ENCODE assay signal across 16 cellular contexts in the genomic region with DNA sequence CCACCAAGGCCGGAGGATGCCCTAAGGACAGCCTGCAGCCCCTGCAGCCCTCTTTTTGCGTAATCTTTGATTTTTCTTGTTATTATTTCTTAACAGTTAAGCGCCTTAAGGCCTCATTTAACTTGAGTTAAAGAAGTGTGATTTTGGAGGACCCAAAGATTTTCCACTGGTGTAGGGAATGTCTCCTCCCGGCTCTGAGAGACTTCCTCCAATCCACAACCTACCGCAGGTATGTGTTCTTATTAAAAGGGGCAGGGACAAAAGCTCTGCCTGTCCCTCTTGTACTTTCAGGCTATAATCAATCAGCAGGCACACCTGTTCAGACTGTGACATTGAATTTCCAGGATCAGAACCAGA.
A peak's percentile ranks its signal among the peaks of the same experiment; 100 is the strongest.
DNase-seq lines count a peak whose midpoint lies in the region; ATAC-seq and TF ChIP-seq lines count a peak whose summit lies in the region.
"Had no signal": no experiment of that assay in that cellular context is flagged by ENCODE, and none has a peak within 500 bp of the region (broad histone marks: within the 10 kb centered on the region; RNA-seq: fewer than 3 reads in every experiment).

No MANE protein-coding gene starts in this region.

- no peak overlapping the region for H3K4me3 ChIP-seq in mammary epithelial cell (replicated peaks in 1 of 3; ENCODE audit: insufficient read depth in 1 of 3, low read depth in 2 of 3, low read length in 3 of 3)
- no peak overlapping the region for H3K4me3 ChIP-seq in adrenal gland
- H3K4me3 ChIP-seq in psoas muscle: no peak overlapping the region
- H3K4me3 ChIP-seq: spleen, uterus had no signal

- CTCF ChIA-PET in MCF 10A (lab: Yijun Ruan, JAX): interaction anchor here (0.6 to 3.8 kb wide), 14 partner anchors 18 to 355 kb away, joined by 3 to 26 read pairs (median 6); partner anchors contain the start of gene PRKCE
- CTCF ChIA-PET in mammary epithelial cell (lab: Charles Lee; ENCODE audit: low non-redundant PET): interaction anchor here (0.9 kb wide), 1 partner anchor 286 kb away, joined by 3 read pairs; no protein-coding TSS in a partner anchor

- no peak overlapping the region for H3K4me2 ChIP-seq in mammary epithelial cell (ENCODE audit: insufficient read depth, low read depth, low read length)

- ATAC-seq in psoas muscle: no peak

- H3K27ac ChIP-seq in mammary epithelial cell (ENCODE audit: insufficient read depth, low read depth, low read length): no peak overlapping the region
- H3K27ac ChIP-seq in VCaP: peak overlapping the region; percentile 94; the same call in 1 of the 2 replicates
- H3K27ac ChIP-seq in adrenal gland: no peak overlapping the region
- H3K27ac ChIP-seq in psoas muscle: no peak overlapping the region
- H3K27ac ChIP-seq: HL-60 had no signal

- TF ChIP-seq POLR2A in adrenal gland (IDR thresholded peaks at IDR 0.05): no peak

- H3K4me3 Mint-ChIP-seq in MCF 10A (ENCODE audit: unreplicated experiment) (no peak overlapping the region), nephron (no peak overlapping the region), type B pancreatic cell (peak overlapping the region; percentile 44)
- H3K4me3 Mint-ChIP-seq: activated CD8-positive, alpha-beta T cell treated with anti-CD3 and anti-CD28 coated beads for 36 hours; activated T-cell treated with anti-CD3 and anti-CD28 coated beads, Interleukin-2, amount 50 U/mL, for 24 hours; central memory CD8-positive, alpha-beta T cell; nephron progenitor cell had no signal

- 27% methylated on average over 4 of the region's 5 CpGs for WGBS in mammary epithelial cell (ENCODE audit: low coverage, missing lambda C conversion rate)
- WGBS in adrenal gland, 4 donors: 37 to 47% (median 43%) methylated on average over 5 of the region's 5 CpGs
- WGBS in psoas muscle, 3 donors: 56 to 68% (median 62%) methylated on average over 5 of the region's 5 CpGs

- POLR2A ChIA-PET in MCF 10A (lab: Yijun Ruan, JAX): interaction anchor here (0.5 to 5.0 kb wide), 10 partner anchors 27 to 319 kb away, joined by 3 to 31 read pairs (median 6); no protein-coding TSS in a partner anchor

- no TSS peak for BruUV-seq in MCF 10A (replicated peaks; lab: Mats Ljungman, UMichigan)
- BruUV-seq in mammary epithelial cell (replicated peaks; lab: Mats Ljungman, UMichigan): no TSS peak

- intact Hi-C loops in MCF 10A (cut with micrococcal nuclease): loop anchor here (1.0 to 10.0 kb wide), 6 partner anchors 116 to 952 kb away; partner anchors contain the start of gene PRKCE
- intact Hi-C loops in mammary epithelial cell (cut with micrococcal nuclease): loop anchor here (1.0 to 5.0 kb wide), 7 partner anchors 87 to 954 kb away; partner anchors contain the start of gene PRKCE
- intact Hi-C loops in adrenal gland (cut with DNase I): loop anchor here (5.0 to 10.0 kb wide), 2 partner anchors 162 to 289 kb away; no protein-coding TSS in a partner anchor
- intact Hi-C loops in psoas muscle (cut with DNase I): loop anchor here (1.0 to 5.0 kb wide), 5 partner anchors 114 to 294 kb away; no protein-coding TSS in a partner anchor

- peaks cover 28% of the 10 kb centered on the region for H3K4me1 ChIP-seq in mammary epithelial cell (ENCODE audit: insufficient read depth, low read length)
- H3K4me1 ChIP-seq in adrenal gland (replicated peaks in 1 of 2): peaks cover 4 to 16% of the 10 kb centered on the region in 2 donors
- H3K4me1 ChIP-seq in psoas muscle: peaks cover 32% of the 10 kb centered on the region
- H3K4me1 ChIP-seq: uterus had no signal

- H3K79me2 ChIP-seq in mammary epithelial cell (ENCODE audit: insufficient read depth, low read length): no peaks in the 10 kb centered on the region

- H3K27me3 ChIP-seq in mammary epithelial cell (ENCODE audit: insufficient read depth, low read length): no peaks in the 10 kb centered on the region
- no peaks in the 10 kb centered on the region for H3K27me3 ChIP-seq in adrenal gland
- H3K27me3 ChIP-seq in psoas muscle (ENCODE audit: insufficient read depth in 3 of 3, low read length in 2 of 3): no peaks in the 10 kb centered on the region
- H3K27me3 ChIP-seq: spleen, uterus had no signal

- no peak overlapping the region for H3K9ac ChIP-seq in mammary epithelial cell (ENCODE audit: insufficient read depth, low read length)

- no peak overlapping the region for H2AFZ ChIP-seq in mammary epithelial cell (ENCODE audit: low read depth, low read length)

- in situ Hi-C loops in mammary epithelial cell (cut with MboI; ENCODE audit: low sequenced_read_pairs in 2 of 2): loop anchor here in 1 of 2 donors (10.0 kb wide), 2 partner anchors 162 to 292 kb away; no protein-coding TSS in a partner anchor
- in situ Hi-C loops in KBM-7 (cut with MboI; ENCODE audit: low pct_unique_long_range_greater_than_20kb, low sequenced_read_pairs): loop anchor here (25.0 kb wide), 1 partner anchor 299 kb away; no protein-coding TSS in a partner anchor

- H3K27ac Mint-ChIP-seq in MCF 10A (ENCODE audit: low read depth, unreplicated experiment) (peak overlapping the region; percentile 29), nephron (peak overlapping the region in 2 of 3 experiments; percentile 66 to 85), type B pancreatic cell (peak overlapping the region; percentile 59)
- H3K27ac Mint-ChIP-seq: activated CD8-positive, alpha-beta T cell treated with anti-CD3 and anti-CD28 coated beads for 36 hours; activated T-cell treated with anti-CD3 and anti-CD28 coated beads, Interleukin-2, amount 50 U/mL, for 24 hours had no signal

- no peaks in the 10 kb centered on the region for H3K9me3 Mint-ChIP-seq in MCF 10A (ENCODE audit: unreplicated experiment)
- H3K9me3 Mint-ChIP-seq in nephron: no peaks in the 10 kb centered on the region
- H3K9me3 Mint-ChIP-seq in type B pancreatic cell: peaks cover 4% of the 10 kb centered on the region
- H3K9me3 Mint-ChIP-seq: activated CD8-positive, alpha-beta T cell treated with anti-CD3 and anti-CD28 coated beads for 36 hours; activated T-cell treated with anti-CD3 and anti-CD28 coated beads, Interleukin-2, amount 50 U/mL, for 24 hours; central memory CD8-positive, alpha-beta T cell had no signal

- DNase-seq in MCF 10A (ENCODE audit: unreplicated experiment): no peak
- no peak for DNase-seq in mammary epithelial cell
- no peak for DNase-seq in type B pancreatic cell (ENCODE audit: extremely low spot score, unreplicated experiment)
- no peak for DNase-seq in adrenal gland
- no peak for DNase-seq in psoas muscle
- no peak for DNase-seq in KBM-7
- DNase-seq: effector memory CD4-positive, alpha-beta T cell had no signal

- H3K4me1 Mint-ChIP-seq in MCF 10A (ENCODE audit: insufficient read depth, unreplicated experiment) (peaks cover 39% of the 10 kb centered on the region), nephron (peaks cover 36% of the 10 kb centered on the region), type B pancreatic cell (ENCODE audit: unreplicated experiment) (peaks cover 36% of the 10 kb centered on the region)

- no peaks in the 10 kb centered on the region for H3K9me3 ChIP-seq in mammary epithelial cell (replicated peaks; ENCODE audit: insufficient read depth, low read length)
- H3K9me3 ChIP-seq in adrenal gland (replicated peaks in 1 of 3): no peaks in the 10 kb centered on the region
- no peaks in the 10 kb centered on the region for H3K9me3 ChIP-seq in psoas muscle
- H3K9me3 ChIP-seq: spleen, uterus had no signal

- dilution Hi-C loops in mammary epithelial cell (cut with HindIII; ENCODE audit: low sequenced_read_pairs): no loop called here

- no peaks in the 10 kb centered on the region for H3K27me3 Mint-ChIP-seq in MCF 10A (ENCODE audit: insufficient read depth, unreplicated experiment)
- no peaks in the 10 kb centered on the region for H3K27me3 Mint-ChIP-seq in nephron (ENCODE audit: low read depth)
- peaks cover 2% of the 10 kb centered on the region for H3K27me3 Mint-ChIP-seq in type B pancreatic cell
- H3K27me3 Mint-ChIP-seq: activated CD8-positive, alpha-beta T cell treated with anti-CD3 and anti-CD28 coated beads for 36 hours; activated T-cell treated with anti-CD3 and anti-CD28 coated beads, Interleukin-2, amount 50 U/mL, for 24 hours; central memory CD8-positive, alpha-beta T cell had no signal

- H3K36me3 ChIP-seq in mammary epithelial cell (ENCODE audit: insufficient read depth, low read length) (no peaks in the 10 kb centered on the region), adrenal gland (replicated peaks in 1 of 2) (no peaks in the 10 kb centered on the region), psoas muscle (ENCODE audit: insufficient read depth in 1 of 2, low read depth in 1 of 2) (no peaks in the 10 kb centered on the region)
- H3K36me3 ChIP-seq: spleen, uterus had no signal

- peaks cover 12% of the 10 kb centered on the region for H3K36me3 Mint-ChIP-seq in MCF 10A (ENCODE audit: insufficient read depth, unreplicated experiment)
- H3K36me3 Mint-ChIP-seq in nephron (ENCODE audit: low read depth): peaks cover 4% of the 10 kb centered on the region
- H3K36me3 Mint-ChIP-seq in type B pancreatic cell: no peaks in the 10 kb centered on the region

- TF ChIP-seq CTCF in MCF 10A (IDR thresholded peaks at IDR 0.05; ENCODE audit: unreplicated experiment) (no peak), mammary epithelial cell (conservative IDR thresholded peaks at IDR 0.05 in 1 of 2, IDR thresholded peaks at IDR 0.05 in 1 of 2; ENCODE audit: extremely low read depth in 1 of 2, insufficient read depth in 1 of 2, low read depth in 1 of 2, low read length in 2 of 2) (no peak), VCaP (conservative IDR thresholded peaks at IDR 0.05) (peak; percentile 44), nephron (IDR thresholded peaks at IDR 0.05; ENCODE audit: unreplicated experiment in 3 of 3) (peak in 1 of 3 experiments; percentile 26), type B pancreatic cell (conservative IDR thresholded peaks at IDR 0.05) (no peak), adrenal gland (IDR thresholded peaks at IDR 0.05) (peak in 1 of 6 experiments; percentile 5), psoas muscle (IDR thresholded peaks at IDR 0.05) (no peak)

- no peaks in the 10 kb centered on the region for H4K20me1 ChIP-seq in mammary epithelial cell (ENCODE audit: insufficient read depth, low read length)
